Comparison of ENCODE assay signal across 9 cellular contexts in genomic region chr12:12474931-12475485, GRCh38.
DNase-seq lines count a peak whose midpoint lies in the region; ATAC-seq lines count a peak whose summit lies in the region.
"Had no signal": no experiment of that assay in that cellular context is flagged by ENCODE, and none has a peak within 500 bp of the region (broad histone marks: within the 10 kb centered on the region; RNA-seq: fewer than 3 reads in every experiment).

No MANE protein-coding gene starts in this region.

- H3K4me1 ChIP-seq in effector memory CD4-positive, alpha-beta T cell (ENCODE audit: control insufficient read depth, insufficient read depth, low read length, poor library complexity, severe bottlenecking), result peaks cover 31% of the 10 kb centered on the region

- peak overlapping the region; percentile 73 for H3K4me3 Mint-ChIP-seq in stimulated activated naive CD8-positive, alpha-beta T cell treated with anti-CD3 and anti-CD28 coated beads, Interleukin-15, Interleukin-2, amounts not matched to agents 100 ng/mL and 50 ng/mL, for 24 hours

- H3K27me3 ChIP-seq in effector memory CD4-positive, alpha-beta T cell (replicated peaks; ENCODE audit: control insufficient read depth, insufficient read depth, low read length, poor library complexity, severe bottlenecking), result no peaks in the 10 kb centered on the region

- peak overlapping the region; percentile 6 for H3K4me3 ChIP-seq in effector memory CD4-positive, alpha-beta T cell (ENCODE audit: insufficient read depth, low read depth, low read length, poor library complexity, severe bottlenecking)

- H3K9me3 Mint-ChIP-seq in stimulated activated naive CD8-positive, alpha-beta T cell treated with anti-CD3 and anti-CD28 coated beads, Interleukin-15, Interleukin-2, amounts not matched to agents 100 ng/mL and 50 ng/mL, for 24 hours, result peaks cover 3% of the 10 kb centered on the region

- H3K36me3 Mint-ChIP-seq in stimulated activated naive CD8-positive, alpha-beta T cell treated with anti-CD3 and anti-CD28 coated beads, Interleukin-15, Interleukin-2, amounts not matched to agents 100 ng/mL and 50 ng/mL, for 24 hours (ENCODE audit: low read depth), result peaks cover 85% of the 10 kb centered on the region

- peak overlapping the region; percentile 74 for H3K27ac ChIP-seq in effector memory CD4-positive, alpha-beta T cell (ENCODE audit: insufficient read depth, low read length, poor library complexity, severe bottlenecking)
- H3K27ac ChIP-seq: KMS-11 had no signal

- H3K27ac Mint-ChIP-seq in stimulated activated naive CD8-positive, alpha-beta T cell treated with anti-CD3 and anti-CD28 coated beads, Interleukin-15, Interleukin-2, amounts not matched to agents 100 ng/mL and 50 ng/mL, for 24 hours, result peak overlapping the region; percentile 100

- peak; percentile 95 for ATAC-seq in GM18867 (IDR thresholded peaks at IDR 0.05; ENCODE audit: unreplicated experiment)
- ATAC-seq in HG02610 (IDR thresholded peaks at IDR 0.05; ENCODE audit: unreplicated experiment), result peak; percentile 95

- intact Hi-C loops in posterior cingulate gyrus (cut with DNase I), result loop anchor here (5.0 kb wide), 2 partner anchors 37 to 87 kb away; partner anchors contain the start of gene DUSP16

- H3K9me3 ChIP-seq in effector memory CD4-positive, alpha-beta T cell (ENCODE audit: control insufficient read depth, low read length), result no peaks in the 10 kb centered on the region

- DNase-seq in T-helper 22 cell (ENCODE audit: low read depth) (peak; percentile 47), posterior cingulate gyrus (no peak), NCI-H345 treated with DMSO at 0.1 percent for 48 hours (lab: John Stamatoyannopoulos, UW; ENCODE audit: unreplicated experiment) (no peak), NCI-H2107 treated with DMSO at 0.1 percent for 48 hours (lab: John Stamatoyannopoulos, UW; ENCODE audit: unreplicated experiment) (no peak)
- peak; percentile 36 to 52 (median 44) for DNase-seq in effector memory CD4-positive, alpha-beta T cell

- H3K36me3 ChIP-seq in effector memory CD4-positive, alpha-beta T cell (ENCODE audit: control insufficient read depth, insufficient read depth, low read length), result peaks cover 37% of the 10 kb centered on the region

- peaks cover 77% of the 10 kb centered on the region for H3K4me1 Mint-ChIP-seq in stimulated activated naive CD8-positive, alpha-beta T cell treated with anti-CD3 and anti-CD28 coated beads, Interleukin-15, Interleukin-2, amounts not matched to agents 100 ng/mL and 50 ng/mL, for 24 hours (ENCODE audit: low read depth)

- no peaks in the 10 kb centered on the region for H3K27me3 Mint-ChIP-seq in stimulated activated naive CD8-positive, alpha-beta T cell treated with anti-CD3 and anti-CD28 coated beads, Interleukin-15, Interleukin-2, amounts not matched to agents 100 ng/mL and 50 ng/mL, for 24 hours

Comparison
In these comparisons a context has a peak if more than half of its experiments do, and no peak if none do; other contexts are left out.
1. DNase-seq: peak in T-helper 22 cell (single experiment) and effector memory CD4-positive, alpha-beta T cell (3 of 3); none in posterior cingulate gyrus (0 of 10), NCI-H345 treated with DMSO at 0.1 percent for 48 hours (single experiment) and NCI-H2107 treated with DMSO at 0.1 percent for 48 hours (single experiment).